8 cellular contexts compared by ENCODE assay signal in genomic region chr19:18865973-18866799, GRCh38. TPM values are rescaled to one million over a fixed set of nuclear protein-coding genes. Genes with fewer than 3 reads are reported as not detected.
DNase-seq lines count a peak whose midpoint lies in the region; ATAC-seq and TF ChIP-seq lines count a peak whose summit lies in the region.

No MANE protein-coding gene starts in this region.

- H2BK120ac ChIP-seq in H9 (ENCODE audit: low read depth, low read length, poor library complexity, severe bottlenecking) = no peak overlapping the region

- peaks cover 17% of the 10 kb centered on the region for H3F3A ChIP-seq in SK-N-SH (replicated peaks; ENCODE audit: insufficient read depth)

- H3T11ph ChIP-seq in H9 (ENCODE audit: low read length) = no peak overlapping the region

- WGBS in H9 (ENCODE audit: extremely low coverage, insufficient read length, low lambda C conversion rate) = no CpG with 5 or more reads among the region's 38 CpGs
- 27% methylated on average over 17 of the region's 38 CpGs for WGBS in SK-N-SH (ENCODE audit: low lambda C conversion rate)

- H3K27ac Mint-ChIP-seq in H9 (peak overlapping the region in 2 of 3 experiments; percentile 79 to 85; a peak in 3 of 7 replicates), progenitor cell of endocrine pancreas (peak overlapping the region; percentile 90)

- no peak overlapping the region for H3K14ac ChIP-seq in H9 (ENCODE audit: insufficient read depth, low read length)

- TF ChIP-seq RAD21 in SK-N-SH (IDR thresholded peaks at IDR 0.05; ENCODE audit: low read length) = peak; percentile 74

- POLR2A ChIA-PET in SK-N-SH (lab: Yijun Ruan, JAX) = no interaction called here

- H4K8ac ChIP-seq in H9 (replicated peaks; ENCODE audit: insufficient read length, low read depth, low read length) = no peak overlapping the region

- H3K79me1 ChIP-seq in H9 (ENCODE audit: insufficient read depth, low read depth, low read length, poor library complexity, severe bottlenecking) = no peaks in the 10 kb centered on the region

- no peak overlapping the region for H3K56ac ChIP-seq in H9 (ENCODE audit: insufficient read length, low read depth, low read length)

- H3K23ac ChIP-seq in H9 (ENCODE audit: insufficient read length, low read depth, low read length) = no peak overlapping the region

- no peak overlapping the region for H2BK20ac ChIP-seq in H9 (ENCODE audit: low read depth, low read length, poor library complexity, severe bottlenecking)

- no peaks in the 10 kb centered on the region for H3K23me2 ChIP-seq in H9 (ENCODE audit: insufficient read length, low read depth, low read length, poor library complexity, severe bottlenecking)

- no peak overlapping the region for H3K18ac ChIP-seq in H9 (ENCODE audit: insufficient read length, low read depth, low read length)

- H3K4me2 ChIP-seq in H9 (ENCODE audit: insufficient read depth, insufficient read length, low read length) = no peak overlapping the region
- H3K4me2 ChIP-seq in SK-N-SH = no peak overlapping the region

- no peak overlapping the region for H2BK15ac ChIP-seq in H9 (ENCODE audit: low read depth, low read length)

- no peaks in the 10 kb centered on the region for H3K4me1 ChIP-seq in H9 (ENCODE audit: insufficient read depth, low read length)
- H3K4me1 ChIP-seq in SK-N-SH (ENCODE audit: control insufficient read depth in 1 of 2, insufficient read depth in 2 of 2, low read depth in 1 of 2, low read length in 1 of 2) = no peaks in the 10 kb centered on the region

- H4K5ac ChIP-seq in H9 (ENCODE audit: insufficient read length, low read depth, low read length) = no peak overlapping the region

- no peak overlapping the region for H3K27ac ChIP-seq in H9 (ENCODE audit: insufficient read length, low read depth, low read length)
- H3K27ac ChIP-seq in SK-N-SH (ENCODE audit: low read depth in 2 of 2, low read length in 1 of 2) = no peak overlapping the region

- H3K27me3 ChIP-seq in H9 (ENCODE audit: insufficient read depth, low read length) = no peaks in the 10 kb centered on the region
- no peaks in the 10 kb centered on the region for H3K27me3 ChIP-seq in SK-N-SH (ENCODE audit: insufficient read depth)

- no peak overlapping the region for H4K91ac ChIP-seq in H9 (ENCODE audit: insufficient read length, low read depth, low read length)

- H3K9me2 ChIP-seq in SK-N-SH = no peaks in the 10 kb centered on the region

- H2AK5ac ChIP-seq in H9 (ENCODE audit: insufficient read length, low read length) = no peak overlapping the region

- H2BK5ac ChIP-seq in H9 (ENCODE audit: insufficient read length, low read length) = no peak overlapping the region

- H3K79me2 ChIP-seq in H9 (ENCODE audit: insufficient read depth, low read length) = no peaks in the 10 kb centered on the region
- 0 out of 2 replicates have a peak, but pooled peaks cover under 1% of the 10 kb centered on the region for H3K79me2 ChIP-seq in SK-N-SH (ENCODE audit: insufficient read depth)

- H3K9me3 Mint-ChIP-seq in H9 (no peaks in the 10 kb centered on the region), progenitor cell of endocrine pancreas (ENCODE audit: low read depth) (no peaks in the 10 kb centered on the region)

- CTCF ChIA-PET in SK-N-SH (lab: Yijun Ruan, JAX) = interaction anchor here (0.6 to 10.3 kb wide), 34 partner anchors 10 to 403 kb away, joined by 3 to 201 read pairs (median 4); partner anchors contain the start of genes CERS1, COMP, COPE and DDX49

- H3K4me1 Mint-ChIP-seq in H9 (peaks cover 0 to 10% of the 10 kb centered on the region in 2 experiments; a peak in 2 of 4 replicates), progenitor cell of endocrine pancreas (ENCODE audit: low read depth) (no peaks in the 10 kb centered on the region)

- H3K4me3 Mint-ChIP-seq in H9 = no peak overlapping the region
- H3K4me3 Mint-ChIP-seq in progenitor cell of endocrine pancreas (ENCODE audit: low read depth) = no peak overlapping the region

- no peak overlapping the region for H2BK12ac ChIP-seq in H9 (ENCODE audit: insufficient read length, low read depth, low read length)

- intact Hi-C loops in Right ventricle myocardium superior (cut with DNase I) = loop anchor here (10.0 kb wide), 1 partner anchor 411 kb away; no protein-coding TSS in a partner anchor

- H3K4me3 ChIP-seq in SK-N-SH (ENCODE audit: low read depth in 2 of 2, low read length in 1 of 2) = peak overlapping the region in 1 of 2 experiments; percentile 53; a peak in 1 of 4 replicates

- H3K36me3 Mint-ChIP-seq in H9 (ENCODE audit: insufficient read depth in 1 of 3, low read depth in 3 of 3) (peaks cover 17 to 59% (median 54%) of the 10 kb centered on the region in 3 experiments; a peak in 6 of 7 replicates), progenitor cell of endocrine pancreas (ENCODE audit: insufficient read depth) (peaks cover 20% of the 10 kb centered on the region)

- no peak overlapping the region for H3K4ac ChIP-seq in H9 (ENCODE audit: low read depth, low read length)

- ATAC-seq in Right ventricle myocardium superior (ENCODE audit: poor library complexity) = peak; percentile 85

- peaks cover 12 to 53% of the 10 kb centered on the region in 2 experiments for H3K36me3 ChIP-seq in SK-N-SH (replicated peaks in 1 of 2; ENCODE audit: control insufficient read depth in 1 of 2, insufficient read depth in 2 of 2, low read length in 1 of 2)

- peak; percentile 76 for TF ChIP-seq CTCF in AG09319 (IDR thresholded peaks at IDR 0.05; ENCODE audit: low read depth, low read length)
- TF ChIP-seq CTCF in H9 (conservative IDR thresholded peaks at IDR 0.05) = peak; percentile 100
- peak; percentile 99 for TF ChIP-seq CTCF in SK-N-SH (IDR thresholded peaks at IDR 0.05)
- peak; percentile 99 for TF ChIP-seq CTCF in progenitor cell of endocrine pancreas (IDR thresholded peaks at IDR 0.05; ENCODE audit: unreplicated experiment)

- H2AFZ ChIP-seq in H9 (ENCODE audit: low read length) = no peak overlapping the region
- H2AFZ ChIP-seq in SK-N-SH (ENCODE audit: low read depth) = no peak overlapping the region

- no peak for TF ChIP-seq EP300 in SK-N-SH (IDR thresholded peaks at IDR 0.05; ENCODE audit: borderline replicate concordance in 1 of 2, low read depth in 1 of 2, low read length in 1 of 2)

- H4K20me1 ChIP-seq in H9 (ENCODE audit: control insufficient read depth, insufficient read depth, insufficient read length) = no peaks in the 10 kb centered on the region
- H4K20me1 ChIP-seq in SK-N-SH (ENCODE audit: insufficient read depth) = no peaks in the 10 kb centered on the region

- no peaks in the 10 kb centered on the region for H3K9me3 ChIP-seq in H9 (ENCODE audit: control insufficient read depth, low read depth, low read length)
- H3K9me3 ChIP-seq in SK-N-SH = no peaks in the 10 kb centered on the region

- DNase-seq in AG09319 (ENCODE audit: extremely low read depth, low read depth) (no peak), H9 (peak; percentile 81), SK-N-SH (peak; percentile 98), Right ventricle myocardium superior (peak; percentile 81), progenitor cell of endocrine pancreas (ENCODE audit: low spot score, unreplicated experiment) (peak; percentile 67), cortex of kidney (lab: John Stamatoyannopoulos, UW) (no peak), NCI-H1417 treated with DMSO at 0.1 percent for 48 hours (lab: John Stamatoyannopoulos, UW) (no peak)
- DNase-seq in activated naive CD4-positive, alpha-beta T cell treated with anti-CD3 and anti-CD28 coated beads, Interleukin-2, amount 50 U/mL, for 16 hours = peak; percentile 65

- H3K9ac ChIP-seq in H9 (ENCODE audit: extremely low read depth, insufficient read length, low read length) (no peak overlapping the region), SK-N-SH (no peak overlapping the region)

- H3K27me3 Mint-ChIP-seq in H9 (ENCODE audit: low read depth) (no peaks in the 10 kb centered on the region), progenitor cell of endocrine pancreas (no peaks in the 10 kb centered on the region)

TF ChIP-seq in SK-N-SH, 30 proteins besides CTCF, POLR2A, EP300 and RAD21 (continues in another document):
- TF ChIP-seq MXI1 (IDR thresholded peaks at IDR 0.05; ENCODE audit: low read depth, low read length) (no peak), SIN3A (IDR thresholded peaks at IDR 0.05; ENCODE audit: borderline replicate concordance, low read depth, low read length) (no peak), CHD2 (IDR thresholded peaks at IDR 0.05; ENCODE audit: low read length, partially characterized antibody) (peak; percentile 64), FOXM1 (IDR thresholded peaks at IDR 0.05; ENCODE audit: low read depth) (no peak)

RNA-seq across cellular contexts. Expression of gene CERS1, which starts 29.8 kb away (rescaled TPM):
- 19.3 and 20.3 TPM in 2 replicates for total RNA-seq in H9 (2021)
- 5.4 and 7.3 TPM in 2 replicates for polyA plus RNA-seq in SK-N-SH (2012; rRNA removed)
- 3.7 and 5.1 TPM in 2 replicates for polyA plus RNA-seq in SK-N-SH (2012; cell fraction: cytosol; rRNA removed)
- 6.2 and 6.4 TPM in 2 replicates for polyA plus RNA-seq in SK-N-SH (2012; cell fraction: nucleus; rRNA removed)
- total RNA-seq in Right ventricle myocardium superior = 0.24 TPM
- 20.1 and 20.9 TPM in 2 replicates for total RNA-seq in progenitor cell of endocrine pancreas

RNA-seq across cellular contexts. Expression of gene UPF1, which starts 34.4 kb away (rescaled TPM):
- 83.3 and 85.4 TPM in 2 replicates for total RNA-seq in H9 (2021)
- 20.3 and 33.3 TPM in 2 replicates for polyA plus RNA-seq in SK-N-SH (2012; rRNA removed)
- polyA plus RNA-seq in SK-N-SH (2012; cell fraction: cytosol; rRNA removed) = 15.1 and 18.6 TPM in 2 replicates
- 79.6 and 83.0 TPM in 2 replicates for polyA plus RNA-seq in SK-N-SH (2012; cell fraction: nucleus; rRNA removed)
- 34.2 TPM for total RNA-seq in Right ventricle myocardium superior
- total RNA-seq in progenitor cell of endocrine pancreas = 87.1 and 90.9 TPM in 2 replicates

RNA-seq across cellular contexts. Expression of gene COPE, which starts 53.0 kb away (rescaled TPM):
- total RNA-seq in H9 (2021) (185 and 198 TPM in 2 replicates), Right ventricle myocardium superior (121 TPM), progenitor cell of endocrine pancreas (189 and 192 TPM in 2 replicates)
- polyA plus RNA-seq in SK-N-SH (2012; rRNA removed) = 412 and 450 TPM in 2 replicates
- 182 and 282 TPM in 2 replicates for polyA plus RNA-seq in SK-N-SH (2012; cell fraction: cytosol; rRNA removed)
- 272 and 273 TPM in 2 replicates for polyA plus RNA-seq in SK-N-SH (2012; cell fraction: nucleus; rRNA removed)

RNA-seq across cellular contexts. Expression of gene DDX49, which starts 53.3 kb away (rescaled TPM):
- 52.3 and 52.4 TPM in 2 replicates for total RNA-seq in H9 (2021)
- polyA plus RNA-seq in SK-N-SH (2012; rRNA removed) = 81.7 and 86.8 TPM in 2 replicates
- polyA plus RNA-seq in SK-N-SH (2012; cell fraction: cytosol; rRNA removed) = 47.6 and 65.1 TPM in 2 replicates
- 104 and 112 TPM in 2 replicates for polyA plus RNA-seq in SK-N-SH (2012; cell fraction: nucleus; rRNA removed)
- 19.2 TPM for total RNA-seq in Right ventricle myocardium superior
- 44.4 and 44.7 TPM in 2 replicates for total RNA-seq in progenitor cell of endocrine pancreas

Comparison
In these comparisons a context has a peak if more than half of its experiments do, and no peak if none do; other contexts are left out.
1. DNase-seq: peak in H9 (single experiment), SK-N-SH (single experiment), activated naive CD4-positive, alpha-beta T cell treated with anti-CD3 and anti-CD28 coated beads, Interleukin-2, amount 50 U/mL, for 16 hours (single experiment), Right ventricle myocardium superior (single experiment) and progenitor cell of endocrine pancreas (single experiment); none in AG09319 (single experiment), cortex of kidney (single experiment) and NCI-H1417 treated with DMSO at 0.1 percent for 48 hours (single experiment).
2. RNA of gene CERS1, which starts 29.8 kb away (total RNA-seq): 20.1 to 20.9 TPM in progenitor cell of endocrine pancreas and 19.3 to 20.3 TPM in H9; 0.24 TPM in Right ventricle myocardium superior (single experiment); every median in the first group is over 10 times any median in the second.
3. Peak in every context shown above with its lines, with median percentiles within 50 percentile points of each other: CTCF ChIP-seq.